16 cellular contexts compared by ENCODE assay signal in genomic region chr4:101136373-101137370, GRCh38.
DNase-seq lines count a peak whose midpoint lies in the region; ATAC-seq and TF ChIP-seq lines count a peak whose summit lies in the region.
"Had no signal": no experiment of that assay in that cellular context is flagged by ENCODE, and none has a peak within 500 bp of the region (broad histone marks: within the 10 kb centered on the region; RNA-seq: fewer than 3 reads in every experiment).

No MANE protein-coding gene starts in this region.

- peaks cover 16% of the 10 kb centered on the region for H3K4me1 Mint-ChIP-seq in activated CD4-positive, alpha-beta memory T cell treated with anti-CD3 and anti-CD28 coated beads, Interleukin-2, amount 10 ng/mL, durations not matched to agents 7 days and 5 days
- H3K4me1 Mint-ChIP-seq in activated CD4-positive, alpha-beta memory T cell treated with anti-CD3 and anti-CD28 coated beads for 36 hours (ENCODE audit: low read depth), result peaks cover 30% of the 10 kb centered on the region

- peak overlapping the region; percentile 1 for H3K27ac Mint-ChIP-seq in activated CD4-positive, alpha-beta memory T cell treated with anti-CD3 and anti-CD28 coated beads, Interleukin-2, amount 10 ng/mL, durations not matched to agents 7 days and 5 days
- no peak overlapping the region for H3K27ac Mint-ChIP-seq in activated CD4-positive, alpha-beta memory T cell treated with anti-CD3 and anti-CD28 coated beads for 36 hours
- H3K27ac Mint-ChIP-seq: progenitor cell of endocrine pancreas had no signal

- H3K4me3 ChIP-seq in upper lobe of right lung, result peak overlapping the region; percentile 14
- H3K4me3 ChIP-seq: SJSA1 had no signal

- no peak for TF ChIP-seq CTCF in VCaP (conservative IDR thresholded peaks at IDR 0.05)
- TF ChIP-seq CTCF in upper lobe of right lung (IDR thresholded peaks at IDR 0.05), result no peak

- DNase-seq in activated CD4-positive, alpha-beta memory T cell treated with anti-CD3 and anti-CD28 coated beads, Interleukin-2, amount 10 ng/mL, durations not matched to agents 7 days and 5 days, result no peak
- no peak for DNase-seq in activated CD4-positive, alpha-beta memory T cell treated with anti-CD3 and anti-CD28 coated beads for 36 hours
- DNase-seq in NCI-H1417 treated with DMSO at 0.1 percent for 48 hours (lab: John Stamatoyannopoulos, UW) (peak; percentile 85), upper lobe of right lung (no peak), Ammon's horn (ENCODE audit: low spot score) (no peak)
- DNase-seq: activated naive CD4-positive, alpha-beta T cell treated with anti-CD3 and anti-CD28 coated beads, Interleukin-2, amount 50 U/mL, for 16 hours; EL; Kasumi-1; NCI-H524 treated with DMSO at 0.1 percent for 48 hours; upper lobe of left lung had no signal

- POLR2A ChIA-PET in activated CD4-positive, alpha-beta memory T cell treated with anti-CD3 and anti-CD28 coated beads, Interleukin-2, amount 10 ng/mL, durations not matched to agents 7 days and 5 days (lab: Charles Lee), result no interaction called here
- POLR2A ChIA-PET in activated CD4-positive, alpha-beta memory T cell treated with anti-CD3 and anti-CD28 coated beads for 36 hours (lab: Charles Lee), result interaction anchor here (0.6 to 0.7 kb wide), 2 partner anchors 184 to 279 kb away, joined by 3 to 4 read pairs; no protein-coding TSS in a partner anchor

- H3K27me3 Mint-ChIP-seq in activated CD4-positive, alpha-beta memory T cell treated with anti-CD3 and anti-CD28 coated beads, Interleukin-2, amount 10 ng/mL, durations not matched to agents 7 days and 5 days, result no peaks in the 10 kb centered on the region
- H3K27me3 Mint-ChIP-seq in activated CD4-positive, alpha-beta memory T cell treated with anti-CD3 and anti-CD28 coated beads for 36 hours, result no peaks in the 10 kb centered on the region
- H3K27me3 Mint-ChIP-seq: progenitor cell of endocrine pancreas had no signal

- no peaks in the 10 kb centered on the region for H3K9me3 ChIP-seq in upper lobe of right lung
- H3K9me3 ChIP-seq: SJSA1, upper lobe of left lung had no signal

- no peaks in the 10 kb centered on the region for H3K27me3 ChIP-seq in upper lobe of right lung
- H3K27me3 ChIP-seq: SJSA1, upper lobe of left lung had no signal

- intact Hi-C loops in activated CD4-positive, alpha-beta memory T cell treated with anti-CD3 and anti-CD28 coated beads for 36 hours (cut with micrococcal nuclease), result no loop called here
- intact Hi-C loops in upper lobe of right lung (cut with DNase I), result no loop called here

- CTCF ChIA-PET in activated CD4-positive, alpha-beta memory T cell treated with anti-CD3 and anti-CD28 coated beads, Interleukin-2, amount 10 ng/mL, durations not matched to agents 7 days and 5 days (lab: Charles Lee), result no interaction called here
- CTCF ChIA-PET in activated CD4-positive, alpha-beta memory T cell treated with anti-CD3 and anti-CD28 coated beads for 36 hours (lab: Charles Lee), result interaction anchor here (0.6 kb wide), 2 partner anchors 18 to 1198 kb away, joined by 4 to 5 read pairs; no protein-coding TSS in a partner anchor

- no peaks in the 10 kb centered on the region for H3K36me3 ChIP-seq in upper lobe of right lung
- H3K36me3 ChIP-seq: SJSA1, upper lobe of left lung had no signal

- H3K27ac ChIP-seq in VCaP (peak overlapping the region; percentile 32; the same call in 1 of the 2 replicates), upper lobe of right lung (no peak overlapping the region)
- H3K27ac ChIP-seq: HL-60, SJSA1, upper lobe of left lung had no signal

- no peak overlapping the region for H3K4me3 Mint-ChIP-seq in activated CD4-positive, alpha-beta memory T cell treated with anti-CD3 and anti-CD28 coated beads, Interleukin-2, amount 10 ng/mL, durations not matched to agents 7 days and 5 days
- H3K4me3 Mint-ChIP-seq in activated CD4-positive, alpha-beta memory T cell treated with anti-CD3 and anti-CD28 coated beads for 36 hours, result no peak overlapping the region

- H3K36me3 Mint-ChIP-seq in activated CD4-positive, alpha-beta memory T cell treated with anti-CD3 and anti-CD28 coated beads, Interleukin-2, amount 10 ng/mL, durations not matched to agents 7 days and 5 days (ENCODE audit: low read depth), result peaks cover 12% of the 10 kb centered on the region
- H3K36me3 Mint-ChIP-seq in activated CD4-positive, alpha-beta memory T cell treated with anti-CD3 and anti-CD28 coated beads for 36 hours, result peaks cover 12% of the 10 kb centered on the region

- ATAC-seq in upper lobe of right lung (peak; percentile 57), GM21360 (IDR thresholded peaks at IDR 0.05; ENCODE audit: unreplicated experiment) (no peak), GM18867 (IDR thresholded peaks at IDR 0.05; ENCODE audit: unreplicated experiment) (no peak)

- H3K9me3 Mint-ChIP-seq in activated CD4-positive, alpha-beta memory T cell treated with anti-CD3 and anti-CD28 coated beads, Interleukin-2, amount 10 ng/mL, durations not matched to agents 7 days and 5 days, result peaks cover 10% of the 10 kb centered on the region
- peaks cover 17% of the 10 kb centered on the region for H3K9me3 Mint-ChIP-seq in activated CD4-positive, alpha-beta memory T cell treated with anti-CD3 and anti-CD28 coated beads for 36 hours

- H3K4me1 ChIP-seq in upper lobe of right lung, result peaks cover 14% of the 10 kb centered on the region
- H3K4me1 ChIP-seq: SJSA1 had no signal
